Comparison of ENCODE assay signal across 8 cellular contexts in the genomic region with DNA sequence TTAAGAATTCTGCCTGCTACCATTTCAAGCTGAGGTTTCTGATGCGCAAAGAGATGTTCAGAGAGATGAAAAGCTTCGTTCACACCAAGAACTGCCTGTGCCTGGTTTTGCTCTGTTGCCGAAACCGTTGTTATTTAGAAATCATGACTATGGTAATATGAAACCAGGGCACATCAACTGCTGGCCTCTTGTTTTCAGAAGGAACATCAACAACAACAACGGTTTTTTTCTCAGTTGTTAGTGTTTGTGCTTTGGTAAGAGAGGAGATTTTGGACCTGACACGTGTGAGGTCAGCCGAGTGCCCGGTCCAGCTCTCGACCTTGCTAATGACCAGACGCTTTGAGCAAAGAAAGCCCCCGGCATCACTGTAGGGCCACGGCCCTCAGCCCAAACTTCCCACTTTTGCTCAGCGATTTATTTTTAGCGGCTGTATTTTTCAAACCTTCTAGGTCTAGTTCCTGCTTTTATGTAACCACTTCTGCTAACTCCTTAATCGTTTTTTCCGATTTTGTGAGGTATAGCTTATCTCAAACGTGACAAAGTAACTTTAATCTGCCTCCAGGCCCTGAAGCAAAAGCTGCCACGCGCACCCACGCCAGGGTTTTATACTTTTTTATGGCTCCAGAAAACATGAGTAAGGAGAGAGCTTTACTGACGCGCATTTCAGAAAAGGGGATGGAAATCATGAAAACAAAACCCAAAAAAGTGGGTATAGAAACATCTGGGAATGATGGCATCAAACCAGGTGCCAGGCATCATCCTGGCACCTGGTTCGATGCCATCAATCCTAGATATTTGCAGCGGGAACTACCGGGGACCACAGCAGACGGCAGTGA. TPM values are rescaled to one million over a fixed set of nuclear protein-coding genes. Genes with fewer than 3 reads are reported as not detected.
DNase-seq lines count a peak whose midpoint lies in the region; ATAC-seq and TF ChIP-seq lines count a peak whose summit lies in the region.

No MANE protein-coding gene starts in this region.

- H3K27me3 ChIP-seq in mucosa of rectum (ENCODE audit: control insufficient read depth in 2 of 2, insufficient read depth in 2 of 2, low read length in 2 of 2) (peaks cover 0 to 5% of the 10 kb centered on the region in 2 donors), Caco-2 (replicated peaks; ENCODE audit: control insufficient read depth, insufficient read depth, low read length) (no peaks in the 10 kb centered on the region)

- intact Hi-C loops in Caco-2 (cut with micrococcal nuclease; ENCODE audit: unreplicated experiment) = no loop called here

- no peaks in the 10 kb centered on the region for H3K4me1 Mint-ChIP-seq in Caco-2 (ENCODE audit: low read depth, unreplicated experiment)

- no peaks in the 10 kb centered on the region for H3K27me3 Mint-ChIP-seq in Caco-2 (ENCODE audit: insufficient read depth, unreplicated experiment)

- peaks cover 19% of the 10 kb centered on the region for H3K36me3 Mint-ChIP-seq in Caco-2 (ENCODE audit: insufficient read depth, unreplicated experiment)

- H3K36me3 ChIP-seq in mucosa of rectum (ENCODE audit: control insufficient read depth in 2 of 2, insufficient read depth in 2 of 2, low read length in 2 of 2) (no peaks in the 10 kb centered on the region), Caco-2 (ENCODE audit: control insufficient read depth, insufficient read depth, low read length) (no peaks in the 10 kb centered on the region; the same call in 1 of the 2 replicates)

- ATAC-seq in GM18511 (IDR thresholded peaks at IDR 0.05; ENCODE audit: unreplicated experiment) (peak; percentile 62), HG03097 (IDR thresholded peaks at IDR 0.05; ENCODE audit: low FRiP score, unreplicated experiment) (peak; percentile 31), HG02970 (IDR thresholded peaks at IDR 0.05; ENCODE audit: low FRiP score, unreplicated experiment) (no peak)

- H3K27ac ChIP-seq in mucosa of rectum (ENCODE audit: low read depth in 2 of 2, low read length in 2 of 2) = peak overlapping the region; percentile 54 to 71

- DNase-seq in activated CD4-positive, alpha-beta T cell treated with anti-CD3 and anti-CD28 coated beads for 48 hours = peak; percentile 38
- DNase-seq in middle frontal gyrus (ENCODE audit: extremely low spot score, low spot score) (no peak), NCI-H524 treated with DMSO at 0.1 percent for 48 hours (lab: John Stamatoyannopoulos, UW) (no peak), Caco-2 (no peak)

- POLR2A ChIA-PET in Caco-2 (lab: Charles Lee) = no interaction called here

- BruUV-seq in Caco-2 (replicated peaks; lab: Mats Ljungman, UMichigan) = no TSS peak

- no peaks in the 10 kb centered on the region for H3K9me3 Mint-ChIP-seq in Caco-2 (ENCODE audit: unreplicated experiment)

- H3K4me3 Mint-ChIP-seq in Caco-2 (ENCODE audit: unreplicated experiment) = no peak overlapping the region

- H3K9me3 ChIP-seq in mucosa of rectum (ENCODE audit: control insufficient read depth in 2 of 2, low read length in 2 of 2) (no peaks in the 10 kb centered on the region), Caco-2 (no peaks in the 10 kb centered on the region)

- H3K9ac ChIP-seq in mucosa of rectum (ENCODE audit: low read depth in 1 of 2, low read length in 2 of 2) = peak overlapping the region in 1 of 2 donors; percentile 60

- CTCF ChIA-PET in Caco-2 (lab: Charles Lee) = no interaction called here

- TF ChIP-seq CTCF in Caco-2 (IDR thresholded peaks at IDR 0.05; ENCODE audit: insufficient read depth in 1 of 2, low read depth in 1 of 2, low read length in 1 of 2, severe bottlenecking in 1 of 2, unreplicated experiment in 1 of 2) = no peak

- peak overlapping the region; percentile 20 to 44 for H3K4me3 ChIP-seq in mucosa of rectum (ENCODE audit: low read length in 2 of 2)
- H3K4me3 ChIP-seq in Caco-2 (ENCODE audit: low read depth, low read length) = no peak overlapping the region

- H3K4me1 ChIP-seq in mucosa of rectum (ENCODE audit: control insufficient read depth in 2 of 2, insufficient read depth in 2 of 2, low read length in 2 of 2) (peaks cover 33 to 45% of the 10 kb centered on the region in 2 donors), Caco-2 (peaks cover 5% of the 10 kb centered on the region; the same call in 1 of the 2 replicates)

- no peak overlapping the region for H3K27ac Mint-ChIP-seq in Caco-2 (ENCODE audit: unreplicated experiment)

RNA-seq across cellular contexts. Expression of a gene that starts 42.0 kb away (rescaled TPM):
- total RNA-seq in Caco-2 (2022) = 0.77 and 1.2 TPM in 2 replicates
